ENCODE assay signal across 25 cellular contexts in the genomic region with DNA sequence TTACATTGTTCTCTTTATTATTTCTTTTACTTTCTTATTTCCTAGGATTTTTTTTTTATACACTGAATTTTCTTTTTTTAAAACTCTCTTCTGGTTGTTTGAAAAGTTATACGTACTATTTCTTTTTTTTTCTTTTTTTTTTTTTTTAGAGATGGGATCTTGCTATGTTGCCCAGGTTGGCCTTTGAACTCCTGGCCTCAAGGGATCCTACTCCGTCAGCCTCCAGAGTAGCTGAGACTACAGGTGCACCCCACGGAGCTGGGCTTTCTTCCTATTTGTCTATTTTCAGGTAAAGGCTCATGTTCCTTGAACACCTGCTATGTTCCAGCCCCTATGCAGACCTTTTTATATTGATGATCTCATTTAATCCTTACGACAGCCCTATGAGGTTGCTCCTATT.
"Had no signal": no experiment of that assay in that cellular context is flagged by ENCODE, and none has a peak within 500 bp of the region (broad histone marks: within the 10 kb centered on the region; RNA-seq: fewer than 3 reads in every experiment).

No MANE protein-coding gene starts in this region.

- H3K4me1 ChIP-seq: breast epithelium, colonic mucosa had no signal

- H3K36me3 ChIP-seq: adrenal gland, ascending aorta, breast epithelium, cardiac muscle cell, colonic mucosa, esophagus squamous epithelium had no signal

- H3K27me3 ChIP-seq: adrenal gland, ascending aorta, breast epithelium, cardiac muscle cell, colonic mucosa, esophagus squamous epithelium had no signal

- H3K9me3 ChIP-seq: adrenal gland, ascending aorta, breast epithelium, colonic mucosa, esophagus squamous epithelium had no signal

- DNase-seq: activated CD4-positive, alpha-beta T cell treated with anti-CD3 and anti-CD28 coated beads for 48 hours; activated CD4-positive, alpha-beta T cell treated with anti-CD3 and anti-CD28 coated beads, Interleukin-2, amount 50 U/mL, for 1 hour; activated CD4-positive, alpha-beta T cell treated with anti-CD3 and anti-CD28 coated beads, Interleukin-2, amount 50 U/mL, for 48 hours; activated CD8-positive, alpha-beta memory T cell treated with anti-CD3 and anti-CD28 coated beads, Interleukin-2, amount 10 ng/mL, durations not matched to agents 7 days and 5 days; activated CD8-positive, alpha-beta memory T cell treated with anti-CD3 and anti-CD28 coated beads, Interleukin-2, amount 50 U/mL, for 4 hours; activated CD8-positive, alpha-beta T cell treated with anti-CD3 and anti-CD28 coated beads for 36 hours; activated effector memory CD4-positive, alpha-beta T cell treated with anti-CD3 and anti-CD28 coated beads, Interleukin-2, amount 50 U/mL, for 16 hours; activated naive CD4-positive, alpha-beta T cell treated with anti-CD3 and anti-CD28 coated beads for 36 hours; activated naive CD8-positive, alpha-beta T cell treated with anti-CD3 and anti-CD28 coated beads for 36 hours; activated naive CD8-positive, alpha-beta T cell treated with anti-CD3 and anti-CD28 coated beads, Interleukin-2, amount 50 U/mL, for 24 hours; activated T-cell treated with anti-CD3 and anti-CD28 coated beads, Interleukin-2, amount 50 U/mL, for 1 hour; activated T-cell treated with anti-CD3 and anti-CD28 coated beads, Interleukin-2, amount 50 U/mL, for 48 hours; adrenal gland; central memory CD4-positive, alpha-beta T cell; cerebellar nuclear complex; colonic mucosa; effector CD8-positive, alpha-beta T cell; esophagus squamous epithelium; foreskin melanocyte; head of caudate nucleus; T-helper 2 cell had no signal

- H3K27ac ChIP-seq: breast epithelium, colonic mucosa, esophagus squamous epithelium had no signal

- ATAC-seq: activated CD4-positive, CD25-positive, alpha-beta regulatory T cell treated with anti-CD3 and anti-CD28 coated beads, Interleukin-2, amount 50 U/mL, for 24 hours; activated CD8-positive, alpha-beta memory T cell treated with anti-CD3 and anti-CD28 coated beads, Interleukin-2, amount 10 ng/mL, durations not matched to agents 7 days and 5 days; activated CD8-positive, alpha-beta T cell treated with anti-CD3 and anti-CD28 coated beads for 36 hours; activated naive CD8-positive, alpha-beta T cell treated with anti-CD3 and anti-CD28 coated beads, Interleukin-2, amount 50 U/mL, for 24 hours had no signal

- H3K4me3 ChIP-seq: adrenal gland, ascending aorta, breast epithelium, cardiac muscle cell, colonic mucosa, esophagus squamous epithelium had no signal
